Comparison of ENCODE assay signal across 11 cellular contexts in genomic region chr5:36444582-36444999, GRCh38.
DNase-seq lines count a peak whose midpoint lies in the region; ATAC-seq, FAIRE-seq and TF ChIP-seq lines count a peak whose summit lies in the region.
"Had no signal": no experiment of that assay in that cellular context is flagged by ENCODE, and none has a peak within 500 bp of the region (broad histone marks: within the 10 kb centered on the region; RNA-seq: fewer than 3 reads in every experiment).

No MANE protein-coding gene starts in this region.

- no peak overlapping the region for H2BK15ac ChIP-seq in H1 (ENCODE audit: low read length)

- TF ChIP-seq RAD21 in H1 (IDR thresholded peaks at IDR 0.05 in 1 of 2, conservative IDR thresholded peaks at IDR 0.05 in 1 of 2; ENCODE audit: low read depth in 2 of 2, low read length in 2 of 2): no peak

- no peak for TF ChIP-seq EP300 in H1 (IDR thresholded peaks at IDR 0.05; ENCODE audit: borderline replicate concordance in 1 of 2, low read depth in 2 of 2, low read length in 2 of 2)

- H2BK120ac ChIP-seq in H1 (replicated peaks; ENCODE audit: low read depth, low read length): no peak overlapping the region

- CTCF ChIA-PET in H1 (lab: Charles Lee; ENCODE audit: partially characterized antibody): interaction anchor here (0.9 to 1.7 kb wide), 7 partner anchors 19 to 63 kb away, joined by 3 to 6 read pairs (median 4); no protein-coding TSS in a partner anchor
- CTCF ChIA-PET in GM10248 (lab: Yijun Ruan, JAX): interaction anchor here (1.4 to 2.1 kb wide), 4 partner anchors 11 to 246 kb away, joined by 4 to 9 read pairs (median 6); no protein-coding TSS in a partner anchor

- no peak overlapping the region for H4K8ac ChIP-seq in H1 (ENCODE audit: extremely low read depth, insufficient read depth, low read length)

- no peak overlapping the region for H2BK20ac ChIP-seq in H1 (ENCODE audit: low read length)

- WGBS in H1 (ENCODE audit: extremely low coverage in 1 of 2, insufficient coverage in 1 of 2, insufficient read length in 1 of 2, insufficient replicate concordance in 2 of 2, low coverage in 1 of 2, low lambda C conversion rate in 2 of 2, missing lambda C conversion rate in 1 of 2), 2 experiments: 83% methylated on average over 6 of the region's 6 CpGs; no CpG with 5 or more reads in 1 of the 2 experiments
- WGBS in lung, 2 donors: 43 to 47% methylated on average over 6 of the region's 6 CpGs
- 56% methylated on average over 6 of the region's 6 CpGs for WGBS in urinary bladder

- H3K4me3 ChIP-seq in H1 (ENCODE audit: extremely low read depth in 1 of 4, insufficient read depth in 2 of 4, low read depth in 3 of 4, low read length in 4 of 4) (no peak overlapping the region), lung (no peak overlapping the region), urinary bladder (ENCODE audit: low read depth, low read length) (no peak overlapping the region)
- H3K4me3 ChIP-seq: SJCRH30 had no signal

- H3K9ac ChIP-seq in H1 (replicated peaks in 1 of 4; ENCODE audit: extremely low read depth in 1 of 4, low read depth in 3 of 4, low read length in 3 of 4): no peak overlapping the region

- H3K4me1 ChIP-seq in H1 (replicated peaks in 1 of 4; ENCODE audit: control insufficient read depth in 3 of 4, insufficient read depth in 4 of 4, low read length in 3 of 4) (peaks cover 0 to 5% (median under 1%) of the 10 kb centered on the region in 4 experiments; a peak in 3 of 7 replicates), lung (ENCODE audit: control insufficient read depth in 2 of 2, insufficient read depth in 2 of 2, low read length in 2 of 2) (peaks cover 0 to 9% of the 10 kb centered on the region in 2 donors), urinary bladder (ENCODE audit: insufficient read depth) (peaks cover 2% of the 10 kb centered on the region)
- H3K4me1 ChIP-seq: SJCRH30 had no signal

- H3K4ac ChIP-seq in H1 (replicated peaks; ENCODE audit: insufficient read length, low read depth, low read length): no peak overlapping the region

- H3K27ac ChIP-seq in H1 (ENCODE audit: low read depth, low read length): no peak overlapping the region
- H3K27ac ChIP-seq in lung (ENCODE audit: low read depth in 1 of 2, low read length in 1 of 2): no peak overlapping the region
- peak overlapping the region; percentile 25 for H3K27ac ChIP-seq in urinary bladder (ENCODE audit: low read depth)
- H3K27ac ChIP-seq: SJCRH30 had no signal

- H3K56ac ChIP-seq in H1 (replicated peaks; ENCODE audit: insufficient read length, low read depth, low read length): no peak overlapping the region

- H3K23me2 ChIP-seq in H1 (ENCODE audit: low read depth, low read length): no peaks in the 10 kb centered on the region

- no peaks in the 10 kb centered on the region for H4K20me1 ChIP-seq in H1 (replicated peaks in 1 of 2; ENCODE audit: control insufficient read depth in 1 of 2, insufficient read depth in 2 of 2, low read length in 2 of 2)

- H3K36me3 ChIP-seq in H1 (ENCODE audit: control insufficient read depth in 2 of 4, insufficient read depth in 4 of 4, low read length in 3 of 4) (no peaks in the 10 kb centered on the region), lung (ENCODE audit: control insufficient read depth in 2 of 2, insufficient read depth in 2 of 2, low read length in 2 of 2) (no peaks in the 10 kb centered on the region), urinary bladder (ENCODE audit: insufficient read depth) (no peaks in the 10 kb centered on the region)
- H3K36me3 ChIP-seq: SJCRH30 had no signal

- no peak for TF ChIP-seq CTCF in H1 (IDR thresholded peaks at IDR 0.05; ENCODE audit: control extremely low read depth in 1 of 3, insufficient read depth in 1 of 3, low read depth in 1 of 3, low read length in 3 of 3)
- no peak for TF ChIP-seq CTCF in lung (IDR thresholded peaks at IDR 0.05; ENCODE audit: control extremely low read depth, extremely low read depth)
- no peak for TF ChIP-seq CTCF in GM10248 (IDR thresholded peaks at IDR 0.05; ENCODE audit: control extremely low read depth, extremely low read depth, low read depth, missing control alignments)

- peak overlapping the region; percentile 85; the same call in 1 of the 2 replicates for H2BK12ac ChIP-seq in H1 (ENCODE audit: low read depth, low read length)

- H3K27me3 ChIP-seq in H1 (replicated peaks in 1 of 4; ENCODE audit: control insufficient read depth in 3 of 4, extremely low read depth in 1 of 4, insufficient read depth in 3 of 4, low read length in 3 of 4): peaks cover 0 to 1% (median 0%) of the 10 kb centered on the region in 4 experiments; a peak in 1 of 7 replicates
- H3K27me3 ChIP-seq in lung (ENCODE audit: control insufficient read depth, insufficient read depth): no peaks in the 10 kb centered on the region
- H3K27me3 ChIP-seq: SJCRH30 had no signal

- H2BK5ac ChIP-seq in H1 (ENCODE audit: low read depth, low read length): no peak overlapping the region

- peak; percentile 27 for DNase-seq in MV-4-11 (lab: John Stamatoyannopoulos, UW)
- DNase-seq in H1 (ENCODE audit: low read depth in 1 of 2, low spot score in 2 of 2): no peak
- DNase-seq in lung (ENCODE audit: low spot score): peak; percentile 52
- DNase-seq in NK-92 treated with Interleukin-12 subunit alpha and Interleukin-12 subunit beta, amount 100 ng/mL, for 24 hours (lab: John Stamatoyannopoulos, UW): no peak
- no peak for DNase-seq in GM10248 (ENCODE audit: extremely low spot score)
- DNase-seq in NCI-H446 treated with DMSO at 0.1 percent for 48 hours (lab: John Stamatoyannopoulos, UW): no peak
- DNase-seq: activated CD4-positive, alpha-beta T cell treated with anti-CD3 and anti-CD28 coated beads, Interleukin-2, amount 50 U/mL, for 4 hours; GF-D8; nephron progenitor cell; SJCRH30 had no signal

- no peak overlapping the region for H3K18ac ChIP-seq in H1 (ENCODE audit: extremely low read depth, low read length)

- FAIRE-seq in H1 (lab: Jason Lieb, UNC): no peak

- TF ChIP-seq POLR2A in H1 (IDR thresholded peaks at IDR 0.05; ENCODE audit: control extremely low read depth in 1 of 2, low read depth in 2 of 2, low read length in 2 of 2): no peak

- no peak overlapping the region for H3K4me2 ChIP-seq in H1 (ENCODE audit: insufficient read depth in 1 of 2, low read depth in 2 of 2, low read length in 2 of 2)

- POLR2A ChIA-PET in H1 (lab: Charles Lee; ENCODE audit: partially characterized antibody): no interaction called here
- POLR2A ChIA-PET in GM10248 (lab: Yijun Ruan, JAX): no interaction called here

- ATAC-seq in lung (ENCODE audit: insufficient read depth, low FRiP score): peak; percentile 62

- H2AFZ ChIP-seq in H1 (ENCODE audit: low read length): no peak overlapping the region

- no peaks in the 10 kb centered on the region for H3K9me3 ChIP-seq in H1 (ENCODE audit: insufficient read depth in 2 of 2, low read depth in 1 of 2, low read length in 1 of 2)
- no peaks in the 10 kb centered on the region for H3K9me3 ChIP-seq in lung (ENCODE audit: control insufficient read depth in 2 of 2, insufficient read depth in 1 of 2, low read length in 1 of 2)
- H3K9me3 ChIP-seq: SJCRH30 had no signal

- no peak overlapping the region for H3K14ac ChIP-seq in H1 (ENCODE audit: insufficient read length)

- no peak overlapping the region for H4K5ac ChIP-seq in H1 (ENCODE audit: insufficient read length, low read depth, low read length)

- no peaks in the 10 kb centered on the region for H3K79me2 ChIP-seq in H1 (ENCODE audit: control insufficient read depth in 1 of 2, insufficient read depth in 2 of 2, low read length in 2 of 2)

- no peaks in the 10 kb centered on the region for H3K79me1 ChIP-seq in H1 (ENCODE audit: low read depth, low read length)

- H3K23ac ChIP-seq in H1 (ENCODE audit: insufficient read length): no peak overlapping the region

- no peak overlapping the region for H4K91ac ChIP-seq in H1 (replicated peaks; ENCODE audit: insufficient read length, low read length)

- H2AK5ac ChIP-seq in H1 (ENCODE audit: low read depth, low read length): no peak overlapping the region

TF ChIP-seq in H1, 55 proteins besides CTCF, POLR2A, EP300 and RAD21:
- no peak for TF ChIP-seq HDAC6 (IDR thresholded peaks at IDR 0.05; ENCODE audit: low read depth, low read length)

Comparison
In these comparisons a context has a peak if more than half of its experiments do, and no peak if none do; other contexts are left out.
1. DNase-seq: peak in MV-4-11 (single experiment) and lung (single experiment); none in H1 (0 of 2), NK-92 treated with Interleukin-12 subunit alpha and Interleukin-12 subunit beta, amount 100 ng/mL, for 24 hours (single experiment), GM10248 (single experiment) and NCI-H446 treated with DMSO at 0.1 percent for 48 hours (single experiment).